In the genomic region with DNA sequence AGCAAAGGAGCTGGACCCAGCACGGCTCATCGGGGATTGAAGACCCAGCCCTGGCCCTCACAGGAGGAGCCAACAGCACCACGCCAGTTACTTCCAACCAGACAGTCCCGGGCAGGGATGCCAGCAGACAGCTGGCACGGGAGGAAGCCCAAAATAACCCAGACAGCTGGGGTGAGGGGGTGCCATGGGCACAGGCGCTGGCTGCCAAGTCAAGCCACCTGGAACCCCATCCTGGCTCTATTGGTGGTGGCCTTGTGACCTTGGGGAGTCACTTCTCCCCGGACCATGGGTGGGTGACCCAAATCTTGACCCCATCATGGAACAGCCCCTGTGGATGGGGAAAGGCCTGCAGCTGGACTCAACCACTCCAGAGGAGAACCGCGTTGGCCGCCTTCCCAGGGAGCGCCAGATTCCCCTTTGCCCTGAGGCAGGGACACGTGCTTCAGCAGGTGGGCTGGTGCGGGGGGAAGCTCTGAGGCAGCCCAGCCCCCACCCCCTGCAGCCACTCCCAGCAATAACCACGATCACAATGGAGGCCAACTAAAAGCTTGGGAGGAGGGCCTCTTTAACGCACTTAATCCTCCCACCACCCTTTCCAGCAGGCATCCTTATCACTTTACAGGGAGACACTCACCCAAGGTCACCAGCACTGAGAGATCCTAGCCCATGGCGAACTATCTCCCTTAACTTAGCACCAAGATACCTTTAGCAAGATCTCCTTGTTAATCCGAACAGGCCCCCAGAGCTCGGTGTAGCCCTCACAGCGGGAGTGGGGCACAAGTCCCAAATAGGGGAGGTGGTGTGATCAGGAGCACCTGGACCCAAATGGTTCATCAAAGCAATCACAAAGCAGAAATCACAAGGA, we compare ENCODE assay signal across 8 cellular contexts. TPM values are rescaled to one million over a fixed set of nuclear protein-coding genes. Genes with fewer than 3 reads are reported as not detected.
DNase-seq lines count a peak whose midpoint lies in the region; ATAC-seq and TF ChIP-seq lines count a peak whose summit lies in the region.

No MANE protein-coding gene starts in this region.

- no peaks in the 10 kb centered on the region for H3K9me3 Mint-ChIP-seq in CD4-positive, alpha-beta T cell
- H3K9me3 Mint-ChIP-seq in activated B cell treated with CpG ODN at 0.5 μM for 24 hours, result no peaks in the 10 kb centered on the region

- peak overlapping the region; percentile 93 for H3K4me3 Mint-ChIP-seq in CD4-positive, alpha-beta T cell
- H3K4me3 Mint-ChIP-seq in activated B cell treated with CpG ODN at 0.5 μM for 24 hours, result peak overlapping the region; percentile 85

- H3K4me3 ChIP-seq in foreskin fibroblast (ENCODE audit: low read depth in 1 of 2, low read length in 2 of 2), result peak overlapping the region; percentile 51 to 66

- no peak for TF ChIP-seq CTCF in CD4-positive, alpha-beta T cell (IDR thresholded peaks at IDR 0.05)
- no peak for TF ChIP-seq CTCF in activated B cell treated with CpG ODN at 0.5 μM for 24 hours (IDR thresholded peaks at IDR 0.05)
- TF ChIP-seq CTCF in foreskin fibroblast (IDR thresholded peaks at IDR 0.05; ENCODE audit: low read depth, low read length), result no peak

- H3K27me3 Mint-ChIP-seq in CD4-positive, alpha-beta T cell, result no peaks in the 10 kb centered on the region
- no peaks in the 10 kb centered on the region for H3K27me3 Mint-ChIP-seq in activated B cell treated with CpG ODN at 0.5 μM for 24 hours

- DNase-seq in CD4-positive, alpha-beta T cell, result no peak
- DNase-seq in NCI-H1417 treated with DMSO at 0.1 percent for 48 hours (lab: John Stamatoyannopoulos, UW) (peak; percentile 46), activated B cell treated with CpG ODN at 0.5 μM for 24 hours (no peak), foreskin fibroblast (peak in 1 of 2 donors; percentile 78), nucleus accumbens (lab: John Stamatoyannopoulos, UW) (peak in 49 of 56 donors; percentile 15 to 79 (median 57))
- DNase-seq in effector CD4-positive, alpha-beta T cell, result no peak

- H3K27ac Mint-ChIP-seq in CD4-positive, alpha-beta T cell, result peak overlapping the region; percentile 97
- H3K27ac Mint-ChIP-seq in activated B cell treated with CpG ODN at 0.5 μM for 24 hours, result peak overlapping the region; percentile 84

- peaks cover 69% of the 10 kb centered on the region for H3K36me3 Mint-ChIP-seq in CD4-positive, alpha-beta T cell (ENCODE audit: low read depth)
- peaks cover 45% of the 10 kb centered on the region for H3K36me3 Mint-ChIP-seq in activated B cell treated with CpG ODN at 0.5 μM for 24 hours (ENCODE audit: low read depth)

- POLR2A ChIA-PET in CD4-positive, alpha-beta T cell (lab: Charles Lee), result interaction anchor here (1.2 to 34.6 kb wide), 5 partner anchors 5 to 126 kb away, joined by 3 to 1869 read pairs (median 62); a partner anchor contains a TSS
- POLR2A ChIA-PET in activated B cell treated with CpG ODN at 0.5 μM for 24 hours (lab: Charles Lee), result interaction anchor here (0.8 to 33.0 kb wide), 3 partner anchors 4 to 91 kb away, joined by 3 to 1155 read pairs (median 1155); a partner anchor contains a TSS

- no peaks in the 10 kb centered on the region for H3K9me3 ChIP-seq in CD4-positive, alpha-beta T cell (ENCODE audit: control insufficient read depth, low read length)

- no peaks in the 10 kb centered on the region for H3K27me3 ChIP-seq in CD4-positive, alpha-beta T cell (ENCODE audit: control insufficient read depth, insufficient read depth, low read length)

- H3K4me1 Mint-ChIP-seq in CD4-positive, alpha-beta T cell (ENCODE audit: low read depth), result peaks cover 52% of the 10 kb centered on the region
- H3K4me1 Mint-ChIP-seq in activated B cell treated with CpG ODN at 0.5 μM for 24 hours, result peaks cover 46% of the 10 kb centered on the region

- H3K27ac ChIP-seq in CD4-positive, alpha-beta T cell (ENCODE audit: low read depth, low read length), result peak overlapping the region; percentile 88

- CTCF ChIA-PET in CD4-positive, alpha-beta T cell (lab: Charles Lee), result interaction anchor here (0.7 to 14.7 kb wide), 3 partner anchors 10 to 90 kb away, joined by 3 to 746 read pairs (median 6); a partner anchor contains a TSS
- CTCF ChIA-PET in activated B cell treated with CpG ODN at 0.5 μM for 24 hours (lab: Charles Lee), result interaction anchor here (1.2 to 11.1 kb wide), 3 partner anchors 9 to 17 kb away, joined by 3 to 635 read pairs (median 4); a partner anchor contains a TSS

- intact Hi-C loops in CD4-positive, alpha-beta T cell (cut with DNase I, micrococcal nuclease), result no loop called here
- intact Hi-C loops in activated B cell treated with CpG ODN at 0.5 μM for 24 hours (cut with micrococcal nuclease), result no loop called here

- ATAC-seq in CD4-positive, alpha-beta T cell (ENCODE audit: poor library complexity), result no peak
- ATAC-seq in activated B cell treated with CpG ODN at 0.5 μM for 24 hours (ENCODE audit: low read depth) (no peak), HG03520 (IDR thresholded peaks at IDR 0.05; ENCODE audit: unreplicated experiment) (no peak), GM21737 (IDR thresholded peaks at IDR 0.05; ENCODE audit: unreplicated experiment) (no peak)

RNA-seq across cellular contexts. Expression of a gene that starts 4.7 kb away (rescaled TPM):
- total RNA-seq in CD4-positive, alpha-beta T cell, result 100 to 1,000 TPM; 155 to 164 TPM
- 133 and 142 TPM in 2 replicates for total RNA-seq in activated B cell treated with CpG ODN at 0.5 μM for 24 hours

RNA-seq across cellular contexts. Expression of a gene that starts 5.6 kb away (rescaled TPM):
- 100 to 1,000 TPM; 146 to 151 TPM for total RNA-seq in CD4-positive, alpha-beta T cell
- 36.0 and 40.3 TPM in 2 replicates for total RNA-seq in activated B cell treated with CpG ODN at 0.5 μM for 24 hours

Comparison
In these comparisons a context has a peak if more than half of its experiments do, and no peak if none do; other contexts are left out.
1. DNase-seq: peak in NCI-H1417 treated with DMSO at 0.1 percent for 48 hours (single experiment) and nucleus accumbens (49 of 56); none in CD4-positive, alpha-beta T cell (0 of 10), activated B cell treated with CpG ODN at 0.5 μM for 24 hours (single experiment) and effector CD4-positive, alpha-beta T cell (single experiment).